24 cellular contexts compared by ENCODE assay signal in genomic region chrY:14763600-14763999, GRCh38.
"Had no signal": no experiment of that assay in that cellular context is flagged by ENCODE, and none has a peak within 500 bp of the region (broad histone marks: within the 10 kb centered on the region; RNA-seq: fewer than 3 reads in every experiment).

No MANE protein-coding gene starts in this region.

- ATAC-seq: effector memory CD8-positive, alpha-beta T cell; mucosa of descending colon; natural killer cell treated with Interleukin-12 subunit alpha and Interleukin-12 subunit beta and Interleukin-15 and Interleukin-18, amount 100 ng/mL, for 72 hours; right cardiac atrium; stimulated activated memory B cell treated with anti-CD40 and anti-IgM and Interleukin-4, amounts not matched to agents 10 μg/mL and 1 μg/mL and 100 μg/mL, for 72 hours; stimulated activated naive CD8-positive, alpha-beta T cell treated with anti-CD3 and anti-CD28 coated beads, Interleukin-15, Interleukin-2, amounts not matched to agents 100 U/mL and 50 U/mL, for 24 hours; upper lobe of right lung had no signal

- H3K27me3 Mint-ChIP-seq: effector memory CD8-positive, alpha-beta T cell; naive B cell; natural killer cell treated with Interleukin-12 subunit alpha and Interleukin-12 subunit beta and Interleukin-15 and Interleukin-18, amount 100 ng/mL, for 72 hours; stimulated activated memory B cell treated with anti-CD40 and anti-IgM and Interleukin-4, amounts not matched to agents 10 μg/mL and 1 μg/mL and 100 μg/mL, for 72 hours had no signal

- H3K27me3 ChIP-seq: esophagus squamous epithelium, neutrophil, spleen, suprapubic skin, transverse colon, upper lobe of right lung, uterus had no signal

- H3K4me3 Mint-ChIP-seq: effector memory CD8-positive, alpha-beta T cell; mesothelial cell of epicardium; naive B cell; natural killer cell treated with Interleukin-12 subunit alpha and Interleukin-12 subunit beta and Interleukin-15 and Interleukin-18, amount 100 ng/mL, for 72 hours; neural crest cell; stimulated activated memory B cell treated with anti-CD40 and anti-IgM and Interleukin-4, amounts not matched to agents 10 μg/mL and 1 μg/mL and 100 μg/mL, for 72 hours had no signal

- H3K27ac ChIP-seq: esophagus squamous epithelium, neutrophil, parathyroid adenoma, prostate gland, skin epidermis, spleen, suprapubic skin, transverse colon, upper lobe of right lung, uterus had no signal

- H3K4me1 Mint-ChIP-seq: mesothelial cell of epicardium; naive B cell; neural crest cell; stimulated activated memory B cell treated with anti-CD40 and anti-IgM and Interleukin-4, amounts not matched to agents 10 μg/mL and 1 μg/mL and 100 μg/mL, for 72 hours had no signal

- H3K27ac Mint-ChIP-seq: effector memory CD8-positive, alpha-beta T cell; mesothelial cell of epicardium; naive B cell; natural killer cell treated with Interleukin-12 subunit alpha and Interleukin-12 subunit beta and Interleukin-15 and Interleukin-18, amount 100 ng/mL, for 72 hours; stimulated activated memory B cell treated with anti-CD40 and anti-IgM and Interleukin-4, amounts not matched to agents 10 μg/mL and 1 μg/mL and 100 μg/mL, for 72 hours had no signal

- H3K36me3 ChIP-seq: esophagus squamous epithelium, neutrophil, prostate gland, spleen, suprapubic skin, transverse colon, upper lobe of right lung, uterus had no signal

- DNase-seq: cortex of kidney; effector memory CD8-positive, alpha-beta T cell; erythroblast; esophagus squamous epithelium; mesenchymal stem cell; mucosa of descending colon; naive B cell; right cardiac atrium; spleen; stimulated activated CD4-positive, alpha-beta T cell treated with anti-CD3 and anti-CD28 coated beads, Interleukin-4, amount 100 ng/mL, for 4 hours; stimulated activated naive CD8-positive, alpha-beta T cell treated with anti-CD3 and anti-CD28 coated beads, Interleukin-15, Interleukin-2, amounts not matched to agents 100 U/mL and 50 U/mL, for 24 hours; transverse colon; upper lobe of right lung; uterus had no signal

- H3K9me3 Mint-ChIP-seq: effector memory CD8-positive, alpha-beta T cell; mesothelial cell of epicardium; naive B cell; natural killer cell treated with Interleukin-12 subunit alpha and Interleukin-12 subunit beta and Interleukin-15 and Interleukin-18, amount 100 ng/mL, for 72 hours; neural crest cell; stimulated activated memory B cell treated with anti-CD40 and anti-IgM and Interleukin-4, amounts not matched to agents 10 μg/mL and 1 μg/mL and 100 μg/mL, for 72 hours had no signal

- H3K79me2 ChIP-seq: parathyroid adenoma had no signal

- H3K4me3 ChIP-seq: esophagus squamous epithelium, lung, mucosa of descending colon, prostate gland, skin epidermis, spleen, suprapubic skin, transverse colon, upper lobe of right lung, uterus had no signal

- H2AFZ ChIP-seq: parathyroid adenoma had no signal

- H3K36me3 Mint-ChIP-seq: mesothelial cell of epicardium; naive B cell; natural killer cell treated with Interleukin-12 subunit alpha and Interleukin-12 subunit beta and Interleukin-15 and Interleukin-18, amount 100 ng/mL, for 72 hours; stimulated activated memory B cell treated with anti-CD40 and anti-IgM and Interleukin-4, amounts not matched to agents 10 μg/mL and 1 μg/mL and 100 μg/mL, for 72 hours had no signal

- H3K4me1 ChIP-seq: esophagus squamous epithelium, parathyroid adenoma, prostate gland, spleen, suprapubic skin, transverse colon, upper lobe of right lung, uterus had no signal
